ENCODE assay signal across 19 cellular contexts in the genomic region with DNA sequence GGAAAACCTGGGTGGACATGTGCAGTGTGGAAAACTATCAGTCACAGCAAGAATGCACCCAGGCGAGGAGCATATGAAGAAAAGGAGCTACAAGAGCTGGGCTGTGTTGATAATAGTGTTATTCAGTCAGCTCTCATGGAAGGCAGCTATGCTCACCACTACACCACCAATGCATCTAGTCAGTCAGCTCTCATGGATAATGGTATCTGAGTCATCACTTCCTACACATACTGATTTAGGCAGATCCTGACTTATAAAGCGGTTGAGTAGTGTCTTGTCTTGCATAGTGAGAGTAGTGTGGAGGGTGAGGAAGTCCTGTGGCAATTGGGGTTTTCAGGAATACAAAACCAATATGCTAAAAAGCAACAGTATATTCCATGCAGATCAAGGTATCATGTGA. TPM values are rescaled to one million over a fixed set of nuclear protein-coding genes. Genes with fewer than 3 reads are reported as not detected.
A peak's percentile ranks its signal among the peaks of the same experiment; 100 is the strongest.
DNase-seq lines count a peak whose midpoint lies in the region; ATAC-seq and TF ChIP-seq lines count a peak whose summit lies in the region.
"Had no signal": no experiment of that assay in that cellular context is flagged by ENCODE, and none has a peak within 500 bp of the region (broad histone marks: within the 10 kb centered on the region; RNA-seq: fewer than 3 reads in every experiment).

No MANE protein-coding gene starts in this region.

- H3K27ac ChIP-seq in ascending aorta, result no peak overlapping the region
- H3K27ac ChIP-seq: HL-60 had no signal

- intact Hi-C loops in ascending aorta (cut with DNase I), result no loop called here

- TF ChIP-seq CTCF in choroid plexus epithelial cell (conservative IDR thresholded peaks at IDR 0.05; ENCODE audit: low read depth, low read length) (no peak), ascending aorta (IDR thresholded peaks at IDR 0.05) (no peak)

- DNase-seq in A172 (ENCODE audit: low spot score) (peak; percentile 23), M059J (ENCODE audit: low read depth) (peak; percentile 15), choroid plexus epithelial cell (ENCODE audit: low read depth) (peak; percentile 23), non-pigmented ciliary epithelial cell (ENCODE audit: low read depth) (peak; percentile 17), ascending aorta (ENCODE audit: low spot score in 2 of 2) (no peak), AML-193 (lab: John Stamatoyannopoulos, UW) (no peak)
- DNase-seq: 8988T, DMS53, KG1, MG63, NCI-H1105 treated with DMSO at 0.1 percent for 48 hours, NCI-H187, NCI-H446 treated with DMSO at 0.1 percent for 48 hours, NCI-H774 had no signal

- H3K4me3 ChIP-seq in choroid plexus epithelial cell (ENCODE audit: low read depth, low read length), result no peak overlapping the region
- H3K4me3 ChIP-seq in ascending aorta, result no peak overlapping the region
- H3K4me3 ChIP-seq: GM12878, MG63 had no signal

- H3K36me3 ChIP-seq in ascending aorta, result peaks cover 37 to 57% of the 10 kb centered on the region in 2 donors
- H3K36me3 ChIP-seq: MG63 had no signal

- H3K27me3 ChIP-seq in ascending aorta, result no peaks in the 10 kb centered on the region
- H3K27me3 ChIP-seq: MG63 had no signal

- H3K9me3 ChIP-seq in ascending aorta, result peaks cover 10 to 35% of the 10 kb centered on the region in 2 donors

- ATAC-seq in HG02678 (IDR thresholded peaks at IDR 0.05; ENCODE audit: unreplicated experiment), result no peak
- no peak for ATAC-seq in GM18868 (IDR thresholded peaks at IDR 0.05; ENCODE audit: unreplicated experiment)
- ATAC-seq: GM12878, Right ventricle myocardium inferior had no signal

- H3K4me1 ChIP-seq in ascending aorta, result no peaks in the 10 kb centered on the region

RNA-seq across cellular contexts. Expression of a gene that starts 9.1 kb away (rescaled TPM):
- total RNA-seq in A172 (2014; rRNA removed; shearing (Covaris generic)), result 19.6 and 20.6 TPM in 2 replicates
- 21.4 and 22.4 TPM in 2 replicates for total RNA-seq in M059J (2014; rRNA removed; shearing (Covaris generic))
- 124 TPM for total RNA-seq in ascending aorta

RNA-seq across cellular contexts. Expression of a gene that starts 20.4 kb away (rescaled TPM):
- total RNA-seq in A172 (2014; rRNA removed; shearing (Covaris generic)), result 0.22 TPM in 1 of 2 replicates, not detected in the other
- total RNA-seq in M059J (2014; rRNA removed; shearing (Covaris generic)), result 4.8 and 8.4 TPM in 2 replicates
- total RNA-seq in ascending aorta, result 1.3 TPM

RNA-seq across cellular contexts. Expression of a gene that starts 46.6 kb away (rescaled TPM):
- 17.7 and 19.3 TPM in 2 replicates for total RNA-seq in A172 (2014; rRNA removed; shearing (Covaris generic))
- total RNA-seq in M059J (2014; rRNA removed; shearing (Covaris generic)), result 11.2 and 16.2 TPM in 2 replicates
- total RNA-seq in ascending aorta, result 18.7 TPM

Comparison
In these comparisons a context has a peak if more than half of its experiments do, and no peak if none do; other contexts are left out.
1. DNase-seq: peak in A172 (single experiment), M059J (single experiment), choroid plexus epithelial cell (single experiment) and non-pigmented ciliary epithelial cell (single experiment); none in ascending aorta (0 of 2) and AML-193 (0 of 2).